ENCODE assay signal across 1 cellular context in the genomic region with DNA sequence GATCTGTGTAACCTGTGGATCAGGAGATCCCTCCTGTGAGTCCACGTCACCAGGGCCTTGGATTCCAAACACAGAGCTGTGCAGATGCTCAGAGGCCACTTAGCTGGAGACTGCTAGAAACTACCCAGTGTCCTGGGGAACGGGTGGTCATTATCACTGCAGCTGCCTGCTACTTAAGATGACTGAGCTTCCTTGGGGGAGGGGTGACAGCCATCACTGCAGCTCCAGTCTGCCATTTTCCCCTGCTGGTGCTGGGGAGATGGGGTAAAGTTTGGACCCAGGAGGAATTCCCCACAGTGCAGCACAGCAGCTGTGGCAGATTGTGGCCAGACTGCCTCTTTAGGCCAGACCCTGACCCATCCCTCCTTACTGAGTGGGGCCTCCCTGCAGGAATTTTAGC.
TF ChIP-seq lines count a peak whose summit lies in the region.

No MANE protein-coding gene starts in this region.

TF ChIP-seq in GM23338, 12 proteins besides CTCF, POLR2A, EP300 and RAD21:
- TF ChIP-seq, protein P1, sequence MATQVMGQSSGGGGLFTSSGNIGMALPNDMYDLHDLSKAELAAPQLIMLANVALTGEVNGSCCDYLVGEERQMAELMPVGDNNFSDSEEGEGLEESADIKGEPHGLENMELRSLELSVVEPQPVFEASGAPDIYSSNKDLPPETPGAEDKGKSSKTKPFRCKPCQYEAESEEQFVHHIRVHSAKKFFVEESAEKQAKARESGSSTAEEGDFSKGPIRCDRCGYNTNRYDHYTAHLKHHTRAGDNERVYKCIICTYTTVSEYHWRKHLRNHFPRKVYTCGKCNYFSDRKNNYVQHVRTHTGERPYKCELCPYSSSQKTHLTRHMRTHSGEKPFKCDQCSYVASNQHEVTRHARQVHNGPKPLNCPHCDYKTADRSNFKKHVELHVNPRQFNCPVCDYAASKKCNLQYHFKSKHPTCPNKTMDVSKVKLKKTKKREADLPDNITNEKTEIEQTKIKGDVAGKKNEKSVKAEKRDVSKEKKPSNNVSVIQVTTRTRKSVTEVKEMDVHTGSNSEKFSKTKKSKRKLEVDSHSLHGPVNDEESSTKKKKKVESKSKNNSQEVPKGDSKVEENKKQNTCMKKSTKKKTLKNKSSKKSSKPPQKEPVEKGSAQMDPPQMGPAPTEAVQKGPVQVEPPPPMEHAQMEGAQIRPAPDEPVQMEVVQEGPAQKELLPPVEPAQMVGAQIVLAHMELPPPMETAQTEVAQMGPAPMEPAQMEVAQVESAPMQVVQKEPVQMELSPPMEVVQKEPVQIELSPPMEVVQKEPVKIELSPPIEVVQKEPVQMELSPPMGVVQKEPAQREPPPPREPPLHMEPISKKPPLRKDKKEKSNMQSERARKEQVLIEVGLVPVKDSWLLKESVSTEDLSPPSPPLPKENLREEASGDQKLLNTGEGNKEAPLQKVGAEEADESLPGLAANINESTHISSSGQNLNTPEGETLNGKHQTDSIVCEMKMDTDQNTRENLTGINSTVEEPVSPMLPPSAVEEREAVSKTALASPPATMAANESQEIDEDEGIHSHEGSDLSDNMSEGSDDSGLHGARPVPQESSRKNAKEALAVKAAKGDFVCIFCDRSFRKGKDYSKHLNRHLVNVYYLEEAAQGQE (IDR thresholded peaks at IDR 0.05; ENCODE audit: unreplicated experiment), result no peak
- TF ChIP-seq STAT1 (IDR thresholded peaks at IDR 0.05; ENCODE audit: unreplicated experiment) (no peak), POLR2AphosphoS5 (IDR thresholded peaks at IDR 0.05; ENCODE audit: low read depth) (no peak), JUNB (IDR thresholded peaks at IDR 0.05; ENCODE audit: unreplicated experiment) (no peak), ZNF331 (CRISPR knock-in tag; IDR thresholded peaks at IDR 0.05; ENCODE audit: low read depth) (no peak), CREB1 (CRISPR knock-in tag; IDR thresholded peaks at IDR 0.05; ENCODE audit: low read depth) (no peak), NANOG (IDR thresholded peaks at IDR 0.05; ENCODE audit: borderline replicate concordance) (no peak), EZH2 (IDR thresholded peaks at IDR 0.05; ENCODE audit: low read depth, unreplicated experiment) (no peak), EZH2phosphoT487 (IDR thresholded peaks at IDR 0.05; ENCODE audit: unreplicated experiment) (no peak), ZNF114 (CRISPR knock-in tag; IDR thresholded peaks at IDR 0.05) (no peak)
- TF ChIP-seq, protein P2, sequence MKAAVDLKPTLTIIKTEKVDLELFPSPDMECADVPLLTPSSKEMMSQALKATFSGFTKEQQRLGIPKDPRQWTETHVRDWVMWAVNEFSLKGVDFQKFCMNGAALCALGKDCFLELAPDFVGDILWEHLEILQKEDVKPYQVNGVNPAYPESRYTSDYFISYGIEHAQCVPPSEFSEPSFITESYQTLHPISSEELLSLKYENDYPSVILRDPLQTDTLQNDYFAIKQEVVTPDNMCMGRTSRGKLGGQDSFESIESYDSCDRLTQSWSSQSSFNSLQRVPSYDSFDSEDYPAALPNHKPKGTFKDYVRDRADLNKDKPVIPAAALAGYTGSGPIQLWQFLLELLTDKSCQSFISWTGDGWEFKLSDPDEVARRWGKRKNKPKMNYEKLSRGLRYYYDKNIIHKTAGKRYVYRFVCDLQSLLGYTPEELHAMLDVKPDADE (IDR thresholded peaks at IDR 0.05), result no peak
- TF ChIP-seq, protein P3, sequence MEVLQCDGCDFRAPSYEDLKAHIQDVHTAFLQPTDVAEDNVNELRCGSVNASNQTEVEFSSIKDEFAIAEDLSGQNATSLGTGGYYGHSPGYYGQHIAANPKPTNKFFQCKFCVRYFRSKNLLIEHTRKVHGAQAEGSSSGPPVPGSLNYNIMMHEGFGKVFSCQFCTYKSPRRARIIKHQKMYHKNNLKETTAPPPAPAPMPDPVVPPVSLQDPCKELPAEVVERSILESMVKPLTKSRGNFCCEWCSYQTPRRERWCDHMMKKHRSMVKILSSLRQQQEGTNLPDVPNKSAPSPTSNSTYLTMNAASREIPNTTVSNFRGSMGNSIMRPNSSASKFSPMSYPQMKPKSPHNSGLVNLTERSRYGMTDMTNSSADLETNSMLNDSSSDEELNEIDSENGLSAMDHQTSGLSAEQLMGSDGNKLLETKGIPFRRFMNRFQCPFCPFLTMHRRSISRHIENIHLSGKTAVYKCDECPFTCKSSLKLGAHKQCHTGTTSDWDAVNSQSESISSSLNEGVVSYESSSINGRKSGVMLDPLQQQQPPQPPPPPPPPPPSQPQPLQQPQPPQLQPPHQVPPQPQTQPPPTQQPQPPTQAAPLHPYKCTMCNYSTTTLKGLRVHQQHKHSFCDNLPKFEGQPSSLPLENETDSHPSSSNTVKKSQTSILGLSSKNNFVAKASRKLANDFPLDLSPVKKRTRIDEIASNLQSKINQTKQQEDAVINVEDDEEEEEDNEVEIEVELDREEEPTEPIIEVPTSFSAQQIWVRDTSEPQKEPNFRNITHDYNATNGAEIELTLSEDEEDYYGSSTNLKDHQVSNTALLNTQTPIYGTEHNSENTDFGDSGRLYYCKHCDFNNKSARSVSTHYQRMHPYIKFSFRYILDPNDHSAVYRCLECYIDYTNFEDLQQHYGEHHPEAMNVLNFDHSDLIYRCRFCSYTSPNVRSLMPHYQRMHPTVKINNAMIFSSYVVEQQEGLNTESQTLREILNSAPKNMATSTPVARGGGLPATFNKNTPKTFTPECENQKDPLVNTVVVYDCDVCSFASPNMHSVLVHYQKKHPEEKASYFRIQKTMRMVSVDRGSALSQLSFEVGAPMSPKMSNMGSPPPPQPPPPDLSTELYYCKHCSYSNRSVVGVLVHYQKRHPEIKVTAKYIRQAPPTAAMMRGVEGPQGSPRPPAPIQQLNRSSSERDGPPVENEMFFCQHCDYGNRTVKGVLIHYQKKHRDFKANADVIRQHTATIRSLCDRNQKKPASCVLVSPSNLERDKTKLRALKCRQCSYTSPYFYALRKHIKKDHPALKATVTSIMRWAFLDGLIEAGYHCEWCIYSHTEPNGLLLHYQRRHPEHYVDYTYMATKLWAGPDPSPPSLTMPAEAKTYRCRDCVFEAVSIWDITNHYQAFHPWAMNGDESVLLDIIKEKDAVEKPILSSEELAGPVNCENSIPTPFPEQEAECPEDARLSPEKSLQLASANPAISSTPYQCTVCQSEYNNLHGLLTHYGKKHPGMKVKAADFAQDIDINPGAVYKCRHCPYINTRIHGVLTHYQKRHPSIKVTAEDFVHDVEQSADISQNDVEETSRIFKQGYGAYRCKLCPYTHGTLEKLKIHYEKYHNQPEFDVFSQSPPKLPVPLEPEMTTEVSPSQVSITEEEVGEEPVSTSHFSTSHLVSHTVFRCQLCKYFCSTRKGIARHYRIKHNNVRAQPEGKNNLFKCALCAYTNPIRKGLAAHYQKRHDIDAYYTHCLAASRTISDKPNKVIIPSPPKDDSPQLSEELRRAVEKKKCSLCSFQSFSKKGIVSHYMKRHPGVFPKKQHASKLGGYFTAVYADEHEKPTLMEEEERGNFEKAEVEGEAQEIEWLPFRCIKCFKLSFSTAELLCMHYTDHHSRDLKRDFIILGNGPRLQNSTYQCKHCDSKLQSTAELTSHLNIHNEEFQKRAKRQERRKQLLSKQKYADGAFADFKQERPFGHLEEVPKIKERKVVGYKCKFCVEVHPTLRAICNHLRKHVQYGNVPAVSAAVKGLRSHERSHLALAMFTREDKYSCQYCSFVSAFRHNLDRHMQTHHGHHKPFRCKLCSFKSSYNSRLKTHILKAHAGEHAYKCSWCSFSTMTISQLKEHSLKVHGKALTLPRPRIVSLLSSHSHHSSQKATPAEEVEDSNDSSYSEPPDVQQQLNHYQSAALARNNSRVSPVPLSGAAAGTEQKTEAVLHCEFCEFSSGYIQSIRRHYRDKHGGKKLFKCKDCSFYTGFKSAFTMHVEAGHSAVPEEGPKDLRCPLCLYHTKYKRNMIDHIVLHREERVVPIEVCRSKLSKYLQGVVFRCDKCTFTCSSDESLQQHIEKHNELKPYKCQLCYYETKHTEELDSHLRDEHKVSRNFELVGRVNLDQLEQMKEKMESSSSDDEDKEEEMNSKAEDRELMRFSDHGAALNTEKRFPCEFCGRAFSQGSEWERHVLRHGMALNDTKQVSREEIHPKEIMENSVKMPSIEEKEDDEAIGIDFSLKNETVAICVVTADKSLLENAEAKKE (CRISPR knock-in tag; IDR thresholded peaks at IDR 0.05), result no peak
